In the genomic region with DNA sequence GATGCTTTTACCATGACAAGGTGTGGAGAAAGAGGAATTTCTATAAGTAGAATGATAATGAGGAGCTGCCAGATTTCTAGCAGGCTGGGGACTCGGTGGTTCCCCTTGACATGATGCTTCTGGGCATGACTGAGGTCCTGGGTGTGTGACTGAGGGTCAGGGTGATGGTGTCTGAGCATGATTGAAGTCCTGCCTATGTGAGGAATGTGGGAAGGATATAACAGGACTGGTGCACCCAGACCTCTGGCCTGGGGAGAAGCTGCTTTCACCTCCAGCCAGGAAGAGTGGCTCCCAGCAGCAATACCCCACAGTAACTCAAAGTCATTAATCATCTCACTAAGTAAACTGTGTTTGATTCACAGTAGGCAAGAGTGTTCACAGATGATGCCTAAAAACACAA, we compare ENCODE assay signal across 1 cellular context.
TF ChIP-seq lines count a peak whose summit lies in the region.

No MANE protein-coding gene starts in this region.

TF ChIP-seq in HepG2, 621 proteins besides CTCF, POLR2A, EP300 and RAD21 (continued from another document):
- TF ChIP-seq, protein P1, sequence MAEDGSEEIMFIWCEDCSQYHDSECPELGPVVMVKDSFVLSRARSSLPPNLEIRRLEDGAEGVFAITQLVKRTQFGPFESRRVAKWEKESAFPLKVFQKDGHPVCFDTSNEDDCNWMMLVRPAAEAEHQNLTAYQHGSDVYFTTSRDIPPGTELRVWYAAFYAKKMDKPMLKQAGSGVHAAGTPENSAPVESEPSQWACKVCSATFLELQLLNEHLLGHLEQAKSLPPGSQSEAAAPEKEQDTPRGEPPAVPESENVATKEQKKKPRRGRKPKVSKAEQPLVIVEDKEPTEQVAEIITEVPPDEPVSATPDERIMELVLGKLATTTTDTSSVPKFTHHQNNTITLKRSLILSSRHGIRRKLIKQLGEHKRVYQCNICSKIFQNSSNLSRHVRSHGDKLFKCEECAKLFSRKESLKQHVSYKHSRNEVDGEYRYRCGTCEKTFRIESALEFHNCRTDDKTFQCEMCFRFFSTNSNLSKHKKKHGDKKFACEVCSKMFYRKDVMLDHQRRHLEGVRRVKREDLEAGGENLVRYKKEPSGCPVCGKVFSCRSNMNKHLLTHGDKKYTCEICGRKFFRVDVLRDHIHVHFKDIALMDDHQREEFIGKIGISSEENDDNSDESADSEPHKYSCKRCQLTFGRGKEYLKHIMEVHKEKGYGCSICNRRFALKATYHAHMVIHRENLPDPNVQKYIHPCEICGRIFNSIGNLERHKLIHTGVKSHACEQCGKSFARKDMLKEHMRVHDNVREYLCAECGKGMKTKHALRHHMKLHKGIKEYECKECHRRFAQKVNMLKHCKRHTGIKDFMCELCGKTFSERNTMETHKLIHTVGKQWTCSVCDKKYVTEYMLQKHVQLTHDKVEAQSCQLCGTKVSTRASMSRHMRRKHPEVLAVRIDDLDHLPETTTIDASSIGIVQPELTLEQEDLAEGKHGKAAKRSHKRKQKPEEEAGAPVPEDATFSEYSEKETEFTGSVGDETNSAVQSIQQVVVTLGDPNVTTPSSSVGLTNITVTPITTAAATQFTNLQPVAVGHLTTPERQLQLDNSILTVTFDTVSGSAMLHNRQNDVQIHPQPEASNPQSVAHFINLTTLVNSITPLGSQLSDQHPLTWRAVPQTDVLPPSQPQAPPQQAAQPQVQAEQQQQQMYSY (CRISPR knock-in tag; IDR thresholded peaks at IDR 0.05) = no peak
- TF ChIP-seq MEF2D (CRISPR knock-in tag; IDR thresholded peaks at IDR 0.05) = no peak
- TF ChIP-seq ZNF569 (CRISPR knock-in tag; IDR thresholded peaks at IDR 0.05; ENCODE audit: borderline replicate concordance) = no peak
